Comparison of ENCODE assay signal across 21 cellular contexts in the genomic region with DNA sequence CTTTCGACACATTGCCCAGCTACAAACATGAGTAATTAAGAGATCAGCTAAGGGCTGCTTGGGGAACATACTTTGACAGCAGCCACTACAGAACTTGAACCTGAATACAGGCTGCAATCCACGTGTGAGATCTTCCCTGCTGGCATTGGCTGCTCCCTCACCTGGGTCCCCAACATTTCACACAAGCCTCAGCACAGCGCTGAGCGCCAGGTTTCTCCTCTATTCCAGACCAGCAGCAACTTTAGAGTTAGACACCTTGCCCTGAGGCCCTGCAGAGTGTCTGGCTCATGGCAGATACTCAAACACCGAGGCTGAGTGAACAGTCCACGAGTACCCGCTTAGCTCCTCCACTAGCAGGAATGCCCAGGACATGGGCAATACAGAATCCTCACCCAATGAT. TPM values are rescaled to one million over a fixed set of nuclear protein-coding genes. Genes with fewer than 3 reads are reported as not detected.
DNase-seq lines count a peak whose midpoint lies in the region; ATAC-seq and TF ChIP-seq lines count a peak whose summit lies in the region.
"Had no signal": no experiment of that assay in that cellular context is flagged by ENCODE, and none has a peak within 500 bp of the region (broad histone marks: within the 10 kb centered on the region; RNA-seq: fewer than 3 reads in every experiment).

No MANE protein-coding gene starts in this region.

- DNase-seq in DMS53 (lab: John Stamatoyannopoulos, UW) (peak; percentile 24), DMS53 treated with DMSO at 0.1 percent for 48 hours (lab: John Stamatoyannopoulos, UW; ENCODE audit: unreplicated experiment) (no peak), mesothelial cell of epicardium (ENCODE audit: low spot score in 2 of 2, unreplicated experiment in 2 of 2) (no peak), neural progenitor cell (ENCODE audit: low spot score) (no peak), NCI-H187 treated with DMSO at 0.1 percent for 48 hours (lab: John Stamatoyannopoulos, UW) (no peak), NCI-H1092 treated with DMSO at 0.1 percent for 48 hours (lab: John Stamatoyannopoulos, UW) (no peak)
- DNase-seq: AML-193; CD4-positive, alpha-beta memory T cell; DMS153; DND-41; EL; GOT3; H9 had no signal

- no peaks in the 10 kb centered on the region for H3K36me3 ChIP-seq in neural progenitor cell
- H3K36me3 ChIP-seq: BLaER1 had no signal

- H3K4me1 Mint-ChIP-seq in mesothelial cell of epicardium, result peaks cover 6% of the 10 kb centered on the region
- H3K4me1 Mint-ChIP-seq in neural progenitor cell, result peaks cover 6% of the 10 kb centered on the region

- no peak overlapping the region for H3K4me2 ChIP-seq in neural progenitor cell
- H3K4me2 ChIP-seq: A549, BLaER1 had no signal

- peaks cover 14% of the 10 kb centered on the region for H3K4me1 ChIP-seq in neural progenitor cell

- H3K9me3 ChIP-seq in neural progenitor cell (ENCODE audit: low read depth), result no peaks in the 10 kb centered on the region
- H3K9me3 ChIP-seq: A549 had no signal

- H3K27ac Mint-ChIP-seq in mesothelial cell of epicardium, result no peak overlapping the region
- H3K27ac Mint-ChIP-seq in neural progenitor cell, result no peak overlapping the region
- H3K27ac Mint-ChIP-seq: CD14-positive monocyte; CD4-positive, alpha-beta memory T cell; H9 had no signal

- H4K20me1 ChIP-seq in neural progenitor cell (ENCODE audit: low read depth), result peaks cover 8% of the 10 kb centered on the region
- H4K20me1 ChIP-seq: BLaER1 had no signal

- peak overlapping the region; percentile 61 for H3K4me3 Mint-ChIP-seq in mesothelial cell of epicardium
- peak overlapping the region; percentile 83 for H3K4me3 Mint-ChIP-seq in neural progenitor cell

- no peaks in the 10 kb centered on the region for H3K79me2 ChIP-seq in neural progenitor cell (ENCODE audit: low read depth)

- H3K27me3 ChIP-seq in neural progenitor cell, result peaks cover 48% of the 10 kb centered on the region

- H3F3A ChIP-seq in neural progenitor cell (ENCODE audit: low read depth), result peaks cover 27% of the 10 kb centered on the region

- H3K36me3 Mint-ChIP-seq in mesothelial cell of epicardium (no peaks in the 10 kb centered on the region), neural progenitor cell (no peaks in the 10 kb centered on the region)
- H3K36me3 Mint-ChIP-seq: CD4-positive, alpha-beta memory T cell had no signal

- H2AFZ ChIP-seq in neural progenitor cell (replicated peaks), result no peak overlapping the region

- H3K4me3 ChIP-seq in neural progenitor cell, result no peak overlapping the region
- H3K4me3 ChIP-seq: A549, BLaER1, GM12878 had no signal

- H3K27me3 Mint-ChIP-seq in mesothelial cell of epicardium (ENCODE audit: low read depth) (peaks cover 71% of the 10 kb centered on the region), neural progenitor cell (ENCODE audit: insufficient read depth, low read depth) (peaks cover 31% of the 10 kb centered on the region)

- no peak overlapping the region for H3K27ac ChIP-seq in neural progenitor cell
- H3K27ac ChIP-seq: 22Rv1, A549, BLaER1 had no signal

- TF ChIP-seq CTCF in mesothelial cell of epicardium (IDR thresholded peaks at IDR 0.05; ENCODE audit: unreplicated experiment) (no peak), neural progenitor cell (IDR thresholded peaks at IDR 0.05) (no peak)

- H3K9ac ChIP-seq in neural progenitor cell, result no peak overlapping the region
- H3K9ac ChIP-seq: BLaER1 had no signal

- no peaks in the 10 kb centered on the region for H3K9me3 Mint-ChIP-seq in mesothelial cell of epicardium
- H3K9me3 Mint-ChIP-seq in neural progenitor cell, result no peaks in the 10 kb centered on the region
- H3K9me3 Mint-ChIP-seq: H9 had no signal

- no peak for ATAC-seq in HG03521 (IDR thresholded peaks at IDR 0.05; ENCODE audit: unreplicated experiment)
- ATAC-seq: A549, GM12878 had no signal

RNA-seq across cellular contexts. Expression of a gene that starts 1.3 kb away (rescaled TPM):
- 7.1 to 7.9 TPM (median 7.3 TPM) in 3 replicates for total RNA-seq in mesothelial cell of epicardium
- total RNA-seq in neural progenitor cell (ENCODE audit: low replicate concordance), result 5.2 and 5.5 TPM in 2 replicates
- total RNA-seq: CD4-positive, alpha-beta memory T cell; G401; HepG2 had no signal
